ENCODE assay signal across 11 cellular contexts in the genomic region with DNA sequence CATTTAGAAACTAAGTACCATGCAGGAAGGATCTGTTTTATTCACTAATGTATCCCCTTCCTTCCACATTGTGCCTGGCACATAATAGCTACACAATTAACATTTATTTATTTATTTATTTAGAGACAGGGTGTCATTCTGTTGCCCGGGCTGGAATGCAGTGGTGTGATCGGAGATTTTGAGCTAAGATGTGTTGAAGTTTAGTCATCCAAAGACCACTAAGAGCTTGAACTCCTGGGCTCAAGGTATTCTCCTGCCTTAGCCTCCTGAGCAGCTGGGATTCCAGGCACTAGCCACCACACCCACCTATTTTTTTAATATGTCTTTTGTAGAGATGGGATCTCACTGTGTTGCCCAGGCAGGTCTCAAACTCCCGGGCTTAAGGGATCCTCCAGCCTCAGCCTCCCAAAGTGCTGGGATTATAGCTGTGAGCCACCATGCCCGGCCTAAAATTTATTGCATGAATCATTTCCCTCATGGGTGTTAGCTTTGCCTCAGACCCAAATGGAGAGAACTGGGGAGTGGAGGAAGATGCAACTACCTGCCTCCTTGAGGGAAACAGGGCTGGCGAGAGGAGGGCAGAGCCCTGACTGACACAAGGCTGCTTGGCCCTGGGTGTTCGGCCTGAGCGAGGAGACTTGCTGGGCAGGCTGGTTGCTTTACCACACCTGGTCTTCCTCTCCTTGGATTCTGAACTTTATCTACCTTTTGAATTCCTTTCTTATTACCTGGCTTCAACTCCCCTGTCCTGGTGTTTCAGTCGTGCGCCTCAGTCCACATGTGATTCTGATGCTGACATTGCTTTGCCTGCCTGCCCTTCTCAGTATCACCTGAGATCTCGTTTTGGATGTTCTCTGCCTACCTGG. TPM values are rescaled to one million over a fixed set of nuclear protein-coding genes. Genes with fewer than 3 reads are reported as not detected.
DNase-seq lines count a peak whose midpoint lies in the region; ATAC-seq, FAIRE-seq and TF ChIP-seq lines count a peak whose summit lies in the region.
"Had no signal": no experiment of that assay in that cellular context is flagged by ENCODE, and none has a peak within 500 bp of the region (broad histone marks: within the 10 kb centered on the region; RNA-seq: fewer than 3 reads in every experiment).

No MANE protein-coding gene starts in this region.

- H2AFZ ChIP-seq in HepG2 (ENCODE audit: low read length), result no peak overlapping the region

- H3K36me3 ChIP-seq in left ventricle myocardium inferior (no peaks in the 10 kb centered on the region), HepG2 (replicated peaks in 1 of 2; ENCODE audit: control insufficient read depth in 1 of 2, insufficient read depth in 2 of 2, low read length in 2 of 2) (no peaks in the 10 kb centered on the region)

- H3K9ac ChIP-seq in HepG2 (ENCODE audit: insufficient read depth, low read depth, low read length), result no peak overlapping the region

- no peak for FAIRE-seq in HepG2 (lab: Jason Lieb, UNC)
- FAIRE-seq: GM19239 had no signal

- 42% methylated on average over 10 of the region's 10 CpGs for WGBS in HepG2 (ENCODE audit: low lambda C conversion rate)

- no peak for ATAC-seq in Right ventricle myocardium superior (ENCODE audit: poor library complexity)
- ATAC-seq in HepG2, result no peak
- no peak for ATAC-seq in HG02981 (IDR thresholded peaks at IDR 0.05; ENCODE audit: unreplicated experiment)

- no peak overlapping the region for H3K27ac Mint-ChIP-seq in activated naive CD8-positive, alpha-beta T cell treated with anti-CD3 and anti-CD28 coated beads for 36 hours
- H3K27ac Mint-ChIP-seq in type B pancreatic cell, result peak overlapping the region; percentile 98

- no peak for TF ChIP-seq RAD21 in HepG2 (CRISPR knock-in tag; IDR thresholded peaks at IDR 0.05)

- H3K4me3 ChIP-seq in left ventricle myocardium inferior (no peak overlapping the region), HepG2 (replicated peaks in 1 of 3; ENCODE audit: insufficient read depth in 1 of 3, low read depth in 2 of 3, low read length in 3 of 3) (no peak overlapping the region)

- H3K27me3 ChIP-seq in left ventricle myocardium inferior (ENCODE audit: low read depth) (no peaks in the 10 kb centered on the region), HepG2 (ENCODE audit: control insufficient read depth in 1 of 2, insufficient read depth in 2 of 2, low read length in 2 of 2) (peaks cover 2 to 24% of the 10 kb centered on the region in 2 experiments; a peak in 3 of 5 replicates)

- peaks cover 66% of the 10 kb centered on the region for H3K4me1 Mint-ChIP-seq in activated naive CD8-positive, alpha-beta T cell treated with anti-CD3 and anti-CD28 coated beads for 36 hours
- H3K4me1 Mint-ChIP-seq in type B pancreatic cell (ENCODE audit: unreplicated experiment), result peaks cover 35% of the 10 kb centered on the region

- CTCF ChIA-PET in HepG2 (lab: Yijun Ruan, JAX; ENCODE audit: low intra/inter-chr PET ratio, low total read pairs), result no interaction called here

- in situ Hi-C loops in HepG2 (cut with HindIII; ENCODE audit: extremely low pct_ligation_motif_present, low pct_unique_long_range_greater_than_20kb), result no loop called here

- TF ChIP-seq CTCF in left ventricle myocardium inferior (IDR thresholded peaks at IDR 0.05; ENCODE audit: borderline replicate concordance), result no peak
- no peak for TF ChIP-seq CTCF in HepG2 (CRISPR knock-in tag; IDR thresholded peaks at IDR 0.05)
- no peak for TF ChIP-seq CTCF in type B pancreatic cell (conservative IDR thresholded peaks at IDR 0.05)

- BruUV-seq in HepG2 (replicated peaks; lab: Mats Ljungman, UMichigan), result no TSS peak

- no peaks in the 10 kb centered on the region for H4K20me1 ChIP-seq in HepG2 (ENCODE audit: insufficient read depth, low read length)

- H3K27ac ChIP-seq in left ventricle myocardium inferior (replicated peaks), result peak overlapping the region; percentile 94
- H3K27ac ChIP-seq in HepG2 (ENCODE audit: extremely low read length, insufficient read depth, low read length), result no peak overlapping the region

- DNase-seq in left ventricle myocardium inferior, result no peak
- no peak for DNase-seq in Right ventricle myocardium superior
- no peak for DNase-seq in activated naive CD8-positive, alpha-beta T cell treated with anti-CD3 and anti-CD28 coated beads for 36 hours
- DNase-seq in HepG2 (ENCODE audit: low spot score), result no peak
- DNase-seq in type B pancreatic cell (ENCODE audit: extremely low spot score, unreplicated experiment), result peak; percentile 56
- no peak for DNase-seq in NCI-H82 (lab: John Stamatoyannopoulos, UW)
- no peak for DNase-seq in nucleus accumbens (lab: John Stamatoyannopoulos, UW)
- DNase-seq: NCI-H1694 treated with DMSO at 0.1 percent for 48 hours, substantia nigra had no signal

- H3K4me1 ChIP-seq in left ventricle myocardium inferior, result peaks cover 62% of the 10 kb centered on the region
- H3K4me1 ChIP-seq in HepG2 (ENCODE audit: insufficient read depth, low read length), result peaks cover 33% of the 10 kb centered on the region

- peaks cover 49% of the 10 kb centered on the region for H3K36me3 Mint-ChIP-seq in activated naive CD8-positive, alpha-beta T cell treated with anti-CD3 and anti-CD28 coated beads for 36 hours
- H3K36me3 Mint-ChIP-seq in type B pancreatic cell, result peaks cover 8% of the 10 kb centered on the region

- peaks cover 20% of the 10 kb centered on the region for H3K79me2 ChIP-seq in HepG2 (ENCODE audit: insufficient read depth, low read length)

- peaks cover 7% of the 10 kb centered on the region for H3K9me3 Mint-ChIP-seq in activated naive CD8-positive, alpha-beta T cell treated with anti-CD3 and anti-CD28 coated beads for 36 hours
- H3K9me3 Mint-ChIP-seq in type B pancreatic cell, result no peaks in the 10 kb centered on the region

- no peaks in the 10 kb centered on the region for H3K27me3 Mint-ChIP-seq in activated naive CD8-positive, alpha-beta T cell treated with anti-CD3 and anti-CD28 coated beads for 36 hours
- H3K27me3 Mint-ChIP-seq in type B pancreatic cell, result no peaks in the 10 kb centered on the region

- no peak for TF ChIP-seq POLR2A in HepG2 (IDR thresholded peaks at IDR 0.05; ENCODE audit: insufficient read depth in 1 of 2, low read depth in 2 of 2, low read length in 2 of 2)

- POLR2A ChIA-PET in HepG2 (lab: Yijun Ruan, JAX), result no interaction called here

- intact Hi-C loops in left ventricle myocardium inferior (cut with micrococcal nuclease), result no loop called here
- intact Hi-C loops in Right ventricle myocardium superior (cut with DNase I), result no loop called here
- intact Hi-C loops in HepG2 (cut with micrococcal nuclease; ENCODE audit: unreplicated experiment), result loop anchor here (10.0 kb wide), 1 partner anchor 1119 kb away; the partner anchor contains the start of gene ACAT2

- H3K9me3 ChIP-seq in left ventricle myocardium inferior (replicated peaks), result no peaks in the 10 kb centered on the region
- H3K9me3 ChIP-seq in HepG2 (ENCODE audit: low read length), result no peaks in the 10 kb centered on the region

- no peak for TF ChIP-seq EP300 in HepG2 (IDR thresholded peaks at IDR 0.05; ENCODE audit: low read depth in 2 of 2, low read length in 2 of 2)
- TF ChIP-seq EP300 in HepG2 (CRISPR knock-in tag; IDR thresholded peaks at IDR 0.05; ENCODE audit: borderline replicate concordance), result no peak

- peak overlapping the region; percentile 86 for H3K4me3 Mint-ChIP-seq in activated naive CD8-positive, alpha-beta T cell treated with anti-CD3 and anti-CD28 coated beads for 36 hours
- H3K4me3 Mint-ChIP-seq in type B pancreatic cell, result peak overlapping the region; percentile 96

- peak overlapping the region; percentile 91; the same call in 1 of the 2 replicates for H3K4me2 ChIP-seq in HepG2 (ENCODE audit: low read depth, low read length)

RNA-seq across cellular contexts. Expression of gene DYNLT1, which starts 1.7 kb away (rescaled TPM):
- total RNA-seq in left ventricle myocardium inferior (126 TPM), Right ventricle myocardium superior (128 TPM), HepG2 (2016; rRNA removed; fragmentation: Illumina TruSeq; extraction: Trizol) (108 and 144 TPM in 2 replicates), type B pancreatic cell (ENCODE audit: low replicate concordance) (138 and 149 TPM in 2 replicates)
- total RNA-seq in activated naive CD8-positive, alpha-beta T cell treated with anti-CD3 and anti-CD28 coated beads for 36 hours, result 10 to 100 TPM; 70.9 to 74.2 TPM
- 61.3 and 63.2 TPM in 2 replicates for total RNA-seq in HepG2 (2016; cell fraction: cytosol; rRNA removed; fragmentation: Illumina TruSeq; extraction: Trizol; ENCODE audit: low read depth)
- total RNA-seq in HepG2 (2016; cell fraction: insoluble cytoplasmic fraction; rRNA removed; fragmentation: Illumina TruSeq; extraction: Trizol), result 106 and 153 TPM in 2 replicates
- 66.8 and 68.4 TPM in 2 replicates for total RNA-seq in HepG2 (2016; cell fraction: membrane; rRNA removed; fragmentation: Illumina TruSeq; extraction: Trizol)
- total RNA-seq in HepG2 (2016; cell fraction: nucleus; rRNA removed; fragmentation: Illumina TruSeq; extraction: Trizol), result 46.1 and 46.5 TPM in 2 replicates
- polyA plus RNA-seq in HepG2 (2011; rRNA removed), result 152 and 171 TPM in 2 replicates
- polyA plus RNA-seq in HepG2 (2011; cell fraction: cytosol; rRNA removed), result 96.9 and 144 TPM in 2 replicates
- 55.7 and 80.2 TPM in 2 replicates for polyA plus RNA-seq in HepG2 (2011; cell fraction: nucleus; rRNA removed)
- 121 and 122 TPM in 2 replicates for polyA plus RNA-seq in HepG2 (2012)
- polyA plus RNA-seq in HepG2 (2016; cell fraction: cytosol; fragmentation: Illumina TruSeq; extraction: Trizol; ENCODE audit: low read depth), result 51.0 and 56.6 TPM in 2 replicates
- polyA plus RNA-seq in HepG2 (2016; cell fraction: insoluble cytoplasmic fraction; fragmentation: Illumina TruSeq; extraction: Trizol; ENCODE audit: low read depth), result 155 and 168 TPM in 2 replicates
- polyA plus RNA-seq in HepG2 (2016; cell fraction: membrane; fragmentation: Illumina TruSeq; extraction: Trizol; ENCODE audit: low read depth), result 61.5 and 63.6 TPM in 2 replicates
- polyA plus RNA-seq in HepG2 (2016; cell fraction: nucleus; fragmentation: Illumina TruSeq; extraction: Trizol; ENCODE audit: insufficient read depth, low read depth), result 102 and 103 TPM in 2 replicates
- 81.1 TPM in 2 replicates for polyA minus RNA-seq in HepG2 (2011; rRNA and poly(A)+ RNA removed; ENCODE audit: low replicate concordance)
- polyA minus RNA-seq in HepG2 (2011; cell fraction: cytosol; rRNA and poly(A)+ RNA removed), result 19.5 and 25.9 TPM in 2 replicates
- 19.4 and 32.6 TPM in 2 replicates for polyA minus RNA-seq in HepG2 (2011; cell fraction: nucleus; rRNA and poly(A)+ RNA removed)

RNA-seq across cellular contexts. Expression of gene SYTL3, which starts 3.6 kb away (rescaled TPM):
- total RNA-seq in left ventricle myocardium inferior (11.2 TPM), Right ventricle myocardium superior (11.7 TPM), HepG2 (2016; rRNA removed; fragmentation: Illumina TruSeq; extraction: Trizol) (0.11 and 0.17 TPM in 2 replicates), type B pancreatic cell (ENCODE audit: low replicate concordance) (2.2 and 2.8 TPM in 2 replicates)
- 100 to 1,000 TPM in 1 of 2 experiments, 10 to 100 TPM in 1; 97.8 to 101 TPM for total RNA-seq in activated naive CD8-positive, alpha-beta T cell treated with anti-CD3 and anti-CD28 coated beads for 36 hours
- total RNA-seq in HepG2 (2016; cell fraction: cytosol; rRNA removed; fragmentation: Illumina TruSeq; extraction: Trizol; ENCODE audit: low read depth), result 0.20 and 0.26 TPM in 2 replicates
- 0.19 and 0.25 TPM in 2 replicates for total RNA-seq in HepG2 (2016; cell fraction: insoluble cytoplasmic fraction; rRNA removed; fragmentation: Illumina TruSeq; extraction: Trizol)
- 0.14 and 0.15 TPM in 2 replicates for total RNA-seq in HepG2 (2016; cell fraction: membrane; rRNA removed; fragmentation: Illumina TruSeq; extraction: Trizol)
- total RNA-seq in HepG2 (2016; cell fraction: nucleus; rRNA removed; fragmentation: Illumina TruSeq; extraction: Trizol), result 0.37 and 0.50 TPM in 2 replicates
- polyA plus RNA-seq in HepG2 (2011; rRNA removed), result 0.21 and 0.28 TPM in 2 replicates
- polyA plus RNA-seq in HepG2 (2011; cell fraction: cytosol; rRNA removed), result 0.12 and 0.15 TPM in 2 replicates
- 0.59 and 0.64 TPM in 2 replicates for polyA plus RNA-seq in HepG2 (2011; cell fraction: nucleus; rRNA removed)
- 0.21 and 0.44 TPM in 2 replicates for polyA plus RNA-seq in HepG2 (2012)
- polyA plus RNA-seq in HepG2 (2016; cell fraction: cytosol; fragmentation: Illumina TruSeq; extraction: Trizol; ENCODE audit: low read depth), result 0.16 and 0.17 TPM in 2 replicates
- 0.10 and 0.34 TPM in 2 replicates for polyA plus RNA-seq in HepG2 (2016; cell fraction: insoluble cytoplasmic fraction; fragmentation: Illumina TruSeq; extraction: Trizol; ENCODE audit: low read depth)
- 0.07 and 0.15 TPM in 2 replicates for polyA plus RNA-seq in HepG2 (2016; cell fraction: membrane; fragmentation: Illumina TruSeq; extraction: Trizol; ENCODE audit: low read depth)
- polyA plus RNA-seq in HepG2 (2016; cell fraction: nucleus; fragmentation: Illumina TruSeq; extraction: Trizol; ENCODE audit: insufficient read depth, low read depth), result 0.22 and 0.72 TPM in 2 replicates
- polyA minus RNA-seq in HepG2 (2011; rRNA and poly(A)+ RNA removed; ENCODE audit: low replicate concordance), result 0.28 TPM in 1 of 2 replicates, not detected in the other
- polyA minus RNA-seq in HepG2 (2011; cell fraction: cytosol; rRNA and poly(A)+ RNA removed), result not detected in 2 replicates
- polyA minus RNA-seq in HepG2 (2011; cell fraction: nucleus; rRNA and poly(A)+ RNA removed), result 0.64 and 0.87 TPM in 2 replicates
